ENCODE assay signal across 17 cellular contexts in genomic region chr3:106745344-106746168, GRCh38.
A peak's percentile ranks its signal among the peaks of the same experiment; 100 is the strongest.
DNase-seq lines count a peak whose midpoint lies in the region; ATAC-seq and TF ChIP-seq lines count a peak whose summit lies in the region.
"Had no signal": no experiment of that assay in that cellular context is flagged by ENCODE, and none has a peak within 500 bp of the region (broad histone marks: within the 10 kb centered on the region; RNA-seq: fewer than 3 reads in every experiment).

No MANE protein-coding gene starts in this region.

- POLR2A ChIA-PET in A673 (lab: Charles Lee; ENCODE audit: low non-redundant PET), result interaction anchor here (0.7 kb wide), 1 partner anchor 27 kb away, joined by 3 read pairs; no protein-coding TSS in a partner anchor

- H3K9me2 ChIP-seq in Karpas-422 (replicated peaks; ENCODE audit: insufficient read depth, low read length), result no peaks in the 10 kb centered on the region

- intact Hi-C loops in A673 (cut with micrococcal nuclease; ENCODE audit: unreplicated experiment), result no loop called here
- intact Hi-C loops in left ventricle myocardium superior (cut with micrococcal nuclease), result no loop called here
- intact Hi-C loops in ascending aorta (cut with DNase I), result no loop called here

- peak; percentile 88 for ATAC-seq in left ventricle myocardium superior
- ATAC-seq: activated CD4-positive, CD25-positive, alpha-beta regulatory T cell treated with anti-CD3 and anti-CD28 coated beads, Interleukin-2, amount 50 U/mL, for 24 hours had no signal

- H3K4me1 ChIP-seq in A673 (ENCODE audit: insufficient read depth, low read length, poor library complexity, severe bottlenecking) (peaks cover 53% of the 10 kb centered on the region), HAP-1 (no peaks in the 10 kb centered on the region), ascending aorta (no peaks in the 10 kb centered on the region), Karpas-422 (ENCODE audit: low read length) (no peaks in the 10 kb centered on the region)
- H3K4me1 ChIP-seq: testis had no signal

- H3K4me3 ChIP-seq in A673 (ENCODE audit: low read depth, low read length, poor library complexity, severe bottlenecking) (no peak overlapping the region), HFF-Myc (replicated peaks; ENCODE audit: low read depth, low read length) (no peak overlapping the region), astrocyte of the cerebellum (ENCODE audit: low read depth, low read length) (no peak overlapping the region), HAP-1 (no peak overlapping the region), ascending aorta (no peak overlapping the region), Karpas-422 (ENCODE audit: low read length) (no peak overlapping the region)
- H3K4me3 ChIP-seq: ovary, testis had no signal

- in situ Hi-C loops in astrocyte of the cerebellum (cut with HindIII; ENCODE audit: low sequenced_read_pairs) (no loop called here), HAP-1 (cut with MboI; ENCODE audit: low sequenced_read_pairs) (no loop called here)

- H3K36me3 ChIP-seq in A673 (ENCODE audit: insufficient read depth, low read length, poor library complexity, severe bottlenecking), result no peaks in the 10 kb centered on the region
- H3K36me3 ChIP-seq in HAP-1 (replicated peaks), result no peaks in the 10 kb centered on the region
- H3K36me3 ChIP-seq in ascending aorta, result no peaks in the 10 kb centered on the region
- no peaks in the 10 kb centered on the region for H3K36me3 ChIP-seq in Karpas-422 (ENCODE audit: insufficient read depth, low read length)
- H3K36me3 ChIP-seq: ovary had no signal

- no peak overlapping the region for H2AFZ ChIP-seq in Karpas-422 (ENCODE audit: low read length)

- BruUV-seq in A673 (replicated peaks; lab: Mats Ljungman, UMichigan), result no TSS peak

- peak overlapping the region; percentile 29 for H3K27ac ChIP-seq in A673 (ENCODE audit: low read depth, low read length, poor library complexity, severe bottlenecking)
- H3K27ac ChIP-seq in ascending aorta, result no peak overlapping the region
- H3K27ac ChIP-seq in Karpas-422 (ENCODE audit: low read length), result no peak overlapping the region
- H3K27ac ChIP-seq: ovary, testis had no signal

- peak; percentile 47 for DNase-seq in A673 (ENCODE audit: low spot score)
- DNase-seq in HFF-Myc (ENCODE audit: extremely low read depth, low read depth), result peak; percentile 12
- peak; percentile 23 for DNase-seq in astrocyte of the cerebellum (ENCODE audit: low read depth)
- DNase-seq in left ventricle myocardium superior, result no peak
- no peak for DNase-seq in HAP-1 (ENCODE audit: low spot score in 2 of 2)
- DNase-seq in NCI-H2227 (lab: John Stamatoyannopoulos, UW; ENCODE audit: unreplicated experiment), result no peak
- no peak for DNase-seq in ascending aorta (ENCODE audit: low spot score in 2 of 2)
- DNase-seq in Karpas-422, result no peak
- DNase-seq: activated naive CD8-positive, alpha-beta T cell treated with anti-CD3 and anti-CD28 coated beads, Interleukin-2, amount 10 ng/mL, durations not matched to agents 7 days and 5 days; AML-193; erythroblast; MV-4-11; NCI-H2107; ovary; stimulated activated CD4-positive, alpha-beta T cell treated with anti-CD3 and anti-CD28 coated beads, Interleukin-15, amount 100 ng/mL, for 24 hours; testis had no signal

- no peaks in the 10 kb centered on the region for H3K79me2 ChIP-seq in Karpas-422 (ENCODE audit: low read length)

- H3K4me2 ChIP-seq in Karpas-422 (ENCODE audit: low read depth, low read length, poor library complexity, severe bottlenecking), result no peak overlapping the region

- H3K9ac ChIP-seq in Karpas-422 (ENCODE audit: low read length), result no peak overlapping the region

- H3K9me3 ChIP-seq in A673 (ENCODE audit: low read depth, low read length, poor library complexity, severe bottlenecking) (no peaks in the 10 kb centered on the region), HAP-1 (no peaks in the 10 kb centered on the region), ascending aorta (no peaks in the 10 kb centered on the region), Karpas-422 (ENCODE audit: low read length) (no peaks in the 10 kb centered on the region)
- H3K9me3 ChIP-seq: ovary, testis had no signal

- CTCF ChIA-PET in A673 (lab: Charles Lee), result no interaction called here

- H3K27me3 ChIP-seq in A673 (replicated peaks; ENCODE audit: insufficient read depth, low read depth, low read length, poor library complexity) (no peaks in the 10 kb centered on the region), HAP-1 (ENCODE audit: low read depth) (no peaks in the 10 kb centered on the region), ascending aorta (no peaks in the 10 kb centered on the region), Karpas-422 (ENCODE audit: low read length) (no peaks in the 10 kb centered on the region)
- H3K27me3 ChIP-seq: ovary, testis had no signal

- no peak for TF ChIP-seq CTCF in A673 (conservative IDR thresholded peaks at IDR 0.05; ENCODE audit: low read depth, low read length)
- no peak for TF ChIP-seq CTCF in HFF-Myc (IDR thresholded peaks at IDR 0.05; ENCODE audit: low read depth, low read length, missing control alignments)
- no peak for TF ChIP-seq CTCF in astrocyte of the cerebellum (IDR thresholded peaks at IDR 0.05; ENCODE audit: low read depth, low read length, missing control alignments)
- no peak for TF ChIP-seq CTCF in ascending aorta (IDR thresholded peaks at IDR 0.05)

- H4K20me1 ChIP-seq in Karpas-422 (ENCODE audit: insufficient read depth, low read depth, low read length), result no peaks in the 10 kb centered on the region

Comparison
In these comparisons a context has a peak if more than half of its experiments do, and no peak if none do; other contexts are left out.
1. DNase-seq: peak in A673 (single experiment), HFF-Myc (single experiment) and astrocyte of the cerebellum (single experiment); none in left ventricle myocardium superior (single experiment), HAP-1 (0 of 2), NCI-H2227 (single experiment), ascending aorta (0 of 2) and Karpas-422 (single experiment).